In genomic region chr5:7753596-7753995, GRCh38 we compare ENCODE assay signal across 16 cellular contexts.
"Had no signal": no experiment of that assay in that cellular context is flagged by ENCODE, and none has a peak within 500 bp of the region (broad histone marks: within the 10 kb centered on the region; RNA-seq: fewer than 3 reads in every experiment).

No MANE protein-coding gene starts in this region.

- H3K27ac ChIP-seq: heart left ventricle, prostate gland, thoracic aorta, vagina had no signal

- H3K9me3 ChIP-seq: heart left ventricle, prostate gland, thoracic aorta, vagina had no signal

- FAIRE-seq: endometrium, islet of Langerhans had no signal

- H3K4me1 ChIP-seq: heart left ventricle, prostate gland, vagina had no signal

- H3K27me3 ChIP-seq: vagina had no signal

- H3K4me3 ChIP-seq: heart left ventricle, prostate gland, thoracic aorta, vagina had no signal

- DNase-seq: activated gamma-delta T cell treated with Interleukin-2 at 50 U/mL for 16 hours; activated T-cell treated with anti-CD3 and anti-CD28 coated beads, Interleukin-2, amount 50 U/mL, for 1 hour; aorta; heart left ventricle; left ventricle myocardium superior; mammary epithelial cell; natural killer cell; stimulated activated CD4-positive, alpha-beta T cell treated with anti-CD3 and anti-CD28 coated beads, Interleukin-2, amount 100 ng/mL, for 48 hours; stimulated activated CD8-positive, alpha-beta memory T cell treated with anti-CD3 and anti-CD28 coated beads, Interleukin-4, amount 100 ng/mL, for 48 hours; stimulated activated naive B cell treated with anti-CD40 and anti-IgM and Interleukin-4, amounts not matched to agents 10 μg/mL and 1 μg/mL and 100 μg/mL, for 72 hours had no signal

- H3K36me3 ChIP-seq: heart left ventricle, prostate gland, thoracic aorta, vagina had no signal

- ATAC-seq: activated naive CD4-positive, alpha-beta T cell treated with anti-CD3 and anti-CD28 coated beads, Interleukin-2, amount 50 U/mL, for 72 hours; heart left ventricle; left ventricle myocardium superior; natural killer cell; stimulated activated naive B cell treated with anti-CD40 and anti-IgM and Interleukin-4, amounts not matched to agents 10 μg/mL and 1 μg/mL and 100 μg/mL, for 72 hours had no signal
